30 cellular contexts compared by ENCODE assay signal in genomic region chrY:13671122-13671521, GRCh38. TPM values are rescaled to one million over a fixed set of nuclear protein-coding genes. Genes with fewer than 3 reads are reported as not detected.
"Had no signal": no experiment of that assay in that cellular context is flagged by ENCODE, and none has a peak within 500 bp of the region (broad histone marks: within the 10 kb centered on the region; RNA-seq: fewer than 3 reads in every experiment).

No MANE protein-coding gene starts in this region.

- H3K36me3 ChIP-seq: esophagus squamous epithelium, gastrocnemius medialis, heart right ventricle, left lung, lower lobe of right lung had no signal

- H3K27ac Mint-ChIP-seq: mesothelial cell of epicardium, naive B cell had no signal

- H3K4me3 ChIP-seq: coronary artery, dorsolateral prefrontal cortex, esophagus squamous epithelium, gastrocnemius medialis, heart right ventricle, left lung, lower lobe of right lung, mucosa of descending colon had no signal

- H3K9me3 ChIP-seq: esophagus squamous epithelium, gastrocnemius medialis, lower lobe of right lung had no signal

- H3K27ac ChIP-seq: coronary artery, dorsolateral prefrontal cortex, epithelial cell of prostate, esophagus squamous epithelium, gastrocnemius medialis, heart right ventricle, left lung, lower lobe of right lung had no signal

- DNase-seq: dermis blood vessel endothelial cell; dorsolateral prefrontal cortex; effector CD4-positive, alpha-beta T cell; effector memory CD4-positive, alpha-beta T cell; erythroblast; esophagus squamous epithelium; foreskin fibroblast; foreskin melanocyte; gastrocnemius medialis; glutamatergic neuron; head of caudate nucleus; heart right ventricle; hippocampal formation; left cardiac atrium; left lung; left ventricle myocardium superior; lower lobe of right lung; mesenchymal stem cell; mucosa of descending colon; naive B cell had no signal

- ATAC-seq: esophagus mucosa, gastrocnemius medialis, heart right ventricle, left lung, left ventricle myocardium superior, lower lobe of right lung, mucosa of descending colon had no signal

- H3K27me3 ChIP-seq: dorsolateral prefrontal cortex, esophagus squamous epithelium, gastrocnemius medialis, heart right ventricle, left lung had no signal

- FAIRE-seq: colon, endothelial cell of umbilical vein, islet of Langerhans, keratinocyte had no signal

- H3K9me3 Mint-ChIP-seq: mesothelial cell of epicardium had no signal

- H3K4me1 ChIP-seq: esophagus squamous epithelium, gastrocnemius medialis, heart right ventricle, left lung, lower lobe of right lung had no signal

- H3K36me3 Mint-ChIP-seq: mesothelial cell of epicardium, naive B cell had no signal

RNA-seq across cellular contexts. Expression of gene TMSB4Y, which starts 32.6 kb away (rescaled TPM):
- total RNA-seq: dermis blood vessel endothelial cell, esophagus mucosa, gastrocnemius medialis, glomerular endothelial cell, mesenteric fat pad, mesothelial cell of epicardium had no signal
